In the genomic region with DNA sequence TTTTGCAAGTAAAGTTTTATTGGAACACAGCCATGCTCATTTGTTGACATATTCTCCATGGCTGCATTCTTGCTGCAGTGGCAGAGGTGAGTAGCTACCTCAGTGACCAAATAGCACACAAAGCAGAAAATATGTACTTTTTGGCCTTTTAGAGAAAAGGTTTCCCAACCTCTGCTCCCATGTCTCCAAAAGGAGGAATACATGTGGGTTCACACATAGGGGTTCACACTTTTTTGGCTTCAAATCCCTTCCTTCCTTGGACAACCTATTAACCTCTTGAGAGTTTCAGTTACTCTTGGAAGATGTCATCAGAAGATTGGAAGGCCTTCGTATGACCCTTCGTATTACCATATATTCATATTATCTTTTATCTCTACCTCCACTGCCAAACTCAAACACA, we compare ENCODE assay signal across 13 cellular contexts.
DNase-seq lines count a peak whose midpoint lies in the region; ATAC-seq, FAIRE-seq and TF ChIP-seq lines count a peak whose summit lies in the region.
"Had no signal": no experiment of that assay in that cellular context is flagged by ENCODE, and none has a peak within 500 bp of the region (broad histone marks: within the 10 kb centered on the region; RNA-seq: fewer than 3 reads in every experiment).

No MANE protein-coding gene starts in this region.

- no peak for FAIRE-seq in K562 (lab: Jason Lieb, UNC)
- no peak for FAIRE-seq in pancreas (lab: Jason Lieb, UNC)
- FAIRE-seq: A204.1, H54 had no signal

- no peaks in the 10 kb centered on the region for H3K79me2 ChIP-seq in K562 (ENCODE audit: control insufficient read depth, insufficient read depth, low read length)

- intact Hi-C loops in K562 (cut with micrococcal nuclease) = loop anchor here (5.0 kb wide), 1 partner anchor 683 kb away; no protein-coding TSS in a partner anchor
- intact Hi-C loops in pancreas (cut with DNase I) = no loop called here

- TF ChIP-seq CTCF in HEK293 (tag by site-specific recombination; IDR thresholded peaks at IDR 0.05) (no peak), K562 (IDR thresholded peaks at IDR 0.05 in 2 of 3, conservative IDR thresholded peaks at IDR 0.05 in 1 of 3; ENCODE audit: insufficient read depth in 2 of 3, low read depth in 1 of 3, low read length in 3 of 3) (no peak), pancreas (IDR thresholded peaks at IDR 0.05) (no peak)

- H3K27me3 ChIP-seq in K562 (ENCODE audit: control insufficient read depth in 2 of 2, insufficient read depth in 2 of 2, low read length in 2 of 2) (no peaks in the 10 kb centered on the region; a peak in 1 of 5 replicates), pancreas (no peaks in the 10 kb centered on the region)

- no peak for TF ChIP-seq EP300 in K562 (IDR thresholded peaks at IDR 0.05; ENCODE audit: low read length)

- POLR2A ChIA-PET in HEK293 (lab: Yijun Ruan, JAX) = no interaction called here
- POLR2A ChIA-PET in K562 (lab: Yijun Ruan, JAX) = no interaction called here

- H3K9ac ChIP-seq in K562 (ENCODE audit: insufficient read depth in 1 of 2, low read depth in 2 of 2, low read length in 2 of 2) = no peak overlapping the region

- no peak for ATAC-seq in K562
- ATAC-seq in pancreas = peak in 3 of 4 donors; percentile 34 to 47 (median 35)
- no peak for ATAC-seq in HG02623 (IDR thresholded peaks at IDR 0.05; ENCODE audit: unreplicated experiment)

- TF ChIP-seq POLR2A in K562 (conservative IDR thresholded peaks at IDR 0.05) = no peak

- H3K4me2 ChIP-seq in K562 (ENCODE audit: insufficient read depth, low read length) = no peak overlapping the region
- H3K4me2 ChIP-seq: GM23338 had no signal

- H4K20me1 ChIP-seq in K562 (replicated peaks; ENCODE audit: control insufficient read depth, insufficient read depth, low read length) = no peaks in the 10 kb centered on the region

- BruUV-seq in K562 (replicated peaks; lab: Mats Ljungman, UMichigan) = no TSS peak

- CTCF ChIA-PET in HEK293 (lab: Yijun Ruan, JAX) (interaction anchor here (0.7 to 3.7 kb wide), 14 partner anchors 9 to 684 kb away, joined by 3 to 26 read pairs (median 4); partner anchors contain the start of gene GAS1), K562 (lab: Yijun Ruan, JAX; ENCODE audit: low intra/inter-chr PET ratio) (no interaction called here)

- no peaks in the 10 kb centered on the region for H3K36me3 ChIP-seq in HEK293 (ENCODE audit: control insufficient read depth in 2 of 2, insufficient read depth in 1 of 2, low read length in 2 of 2)
- no peaks in the 10 kb centered on the region for H3K36me3 ChIP-seq in K562 (ENCODE audit: control insufficient read depth, insufficient read depth, low read length)
- H3K36me3 ChIP-seq in pancreas = no peaks in the 10 kb centered on the region

- H3K9me3 ChIP-seq in HEK293 (ENCODE audit: control insufficient read depth, insufficient read depth, low read depth, low read length) (no peaks in the 10 kb centered on the region; the same call in 1 of the 2 replicates), K562 (replicated peaks; ENCODE audit: control insufficient read depth, insufficient read depth, low read depth, low read length) (no peaks in the 10 kb centered on the region), pancreas (no peaks in the 10 kb centered on the region)

- H3K4me1 ChIP-seq in HEK293 (ENCODE audit: control insufficient read depth, insufficient read depth, low read length) (peaks cover 14% of the 10 kb centered on the region), K562 (replicated peaks in 1 of 2; ENCODE audit: control insufficient read depth in 2 of 2, insufficient read depth in 2 of 2, low read length in 2 of 2) (peaks cover 0 to 10% of the 10 kb centered on the region in 2 experiments; a peak in 3 of 5 replicates), pancreas (peaks cover 6 to 12% (median 8%) of the 10 kb centered on the region in 3 donors)

- no peak for TF ChIP-seq RAD21 in K562 (CRISPR knock-in tag; conservative IDR thresholded peaks at IDR 0.05 in 1 of 2, IDR thresholded peaks at IDR 0.05 in 1 of 2)

- H3K4me3 ChIP-seq in HEK293 (ENCODE audit: low read depth, low read length) (no peak overlapping the region), K562 (no peak overlapping the region), pancreas (no peak overlapping the region)
- H3K4me3 ChIP-seq: GM23338 had no signal

- in situ Hi-C loops in K562 (cut with MboI) = no loop called here

- H3K27ac ChIP-seq in HEK293 (ENCODE audit: extremely low read depth, low read depth, low read length) (peak overlapping the region; percentile 79), K562 (ENCODE audit: extremely low read depth, low read depth, low read length) (no peak overlapping the region), pancreas (no peak overlapping the region)

- no peak overlapping the region for H2AFZ ChIP-seq in K562 (ENCODE audit: low read depth, low read length)
- H2AFZ ChIP-seq: GM23338 had no signal

- DNase-seq in K562 (ENCODE audit: extremely low read depth in 1 of 4, low spot score in 3 of 4) = no peak
- no peak for DNase-seq in pancreas
- DNase-seq in 8988T = no peak
- no peak for DNase-seq in NCI-H524 (lab: John Stamatoyannopoulos, UW)
- DNase-seq: AML-193; CD4-positive, alpha-beta memory T cell; DMS79 treated with DMSO at 0.1 percent for 48 hours; GF-D8 had no signal

- H3K9me1 ChIP-seq in K562 (ENCODE audit: control insufficient read depth, insufficient read depth, low read length) = no peaks in the 10 kb centered on the region

- WGBS in K562 (ENCODE audit: insufficient coverage, low coverage, missing lambda C conversion rate) = 29% methylated on average over 2 of the region's 2 CpGs
- WGBS in pancreas, 2 donors = 78 to 85% methylated on average over 2 of the region's 2 CpGs

TF ChIP-seq in HEK293, 187 proteins besides CTCF, POLR2A, EP300 and RAD21 (continues in another document):
- TF ChIP-seq HOXC10 (CRISPR knock-in tag; IDR thresholded peaks at IDR 0.05) (no peak), ZNF133 (tag by site-specific recombination; IDR thresholded peaks at IDR 0.05) (no peak), IKZF3 (tag by site-specific recombination; IDR thresholded peaks at IDR 0.05) (peak; percentile 9; the same call in 1 of the 2 replicates), MYNN (tag by site-specific recombination; IDR thresholded peaks at IDR 0.05; ENCODE audit: borderline replicate concordance) (no peak), OSR2 (tag by site-specific recombination; IDR thresholded peaks at IDR 0.05) (peak; percentile 38; the same call in 1 of the 2 replicates), ZNF777 (tag by site-specific recombination; IDR thresholded peaks at IDR 0.05; ENCODE audit: borderline replicate concordance) (no peak), ZNF510 (tag by site-specific recombination; IDR thresholded peaks at IDR 0.05; ENCODE audit: insufficient replicate concordance) (no peak)
- TF ChIP-seq, protein P1, sequence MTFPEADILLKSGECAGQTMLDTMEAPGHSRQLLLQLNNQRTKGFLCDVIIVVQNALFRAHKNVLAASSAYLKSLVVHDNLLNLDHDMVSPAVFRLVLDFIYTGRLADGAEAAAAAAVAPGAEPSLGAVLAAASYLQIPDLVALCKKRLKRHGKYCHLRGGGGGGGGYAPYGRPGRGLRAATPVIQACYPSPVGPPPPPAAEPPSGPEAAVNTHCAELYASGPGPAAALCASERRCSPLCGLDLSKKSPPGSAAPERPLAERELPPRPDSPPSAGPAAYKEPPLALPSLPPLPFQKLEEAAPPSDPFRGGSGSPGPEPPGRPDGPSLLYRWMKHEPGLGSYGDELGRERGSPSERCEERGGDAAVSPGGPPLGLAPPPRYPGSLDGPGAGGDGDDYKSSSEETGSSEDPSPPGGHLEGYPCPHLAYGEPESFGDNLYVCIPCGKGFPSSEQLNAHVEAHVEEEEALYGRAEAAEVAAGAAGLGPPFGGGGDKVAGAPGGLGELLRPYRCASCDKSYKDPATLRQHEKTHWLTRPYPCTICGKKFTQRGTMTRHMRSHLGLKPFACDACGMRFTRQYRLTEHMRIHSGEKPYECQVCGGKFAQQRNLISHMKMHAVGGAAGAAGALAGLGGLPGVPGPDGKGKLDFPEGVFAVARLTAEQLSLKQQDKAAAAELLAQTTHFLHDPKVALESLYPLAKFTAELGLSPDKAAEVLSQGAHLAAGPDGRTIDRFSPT (tag by site-specific recombination; IDR thresholded peaks at IDR 0.05) = no peak

Comparison
In these comparisons a context has a peak if more than half of its experiments do, and no peak if none do; other contexts are left out.
1. ATAC-seq: peak in pancreas (3 of 4); none in K562 (single experiment) and HG02623 (single experiment).